Comparison of ENCODE assay signal across 1 cellular context in the genomic region with DNA sequence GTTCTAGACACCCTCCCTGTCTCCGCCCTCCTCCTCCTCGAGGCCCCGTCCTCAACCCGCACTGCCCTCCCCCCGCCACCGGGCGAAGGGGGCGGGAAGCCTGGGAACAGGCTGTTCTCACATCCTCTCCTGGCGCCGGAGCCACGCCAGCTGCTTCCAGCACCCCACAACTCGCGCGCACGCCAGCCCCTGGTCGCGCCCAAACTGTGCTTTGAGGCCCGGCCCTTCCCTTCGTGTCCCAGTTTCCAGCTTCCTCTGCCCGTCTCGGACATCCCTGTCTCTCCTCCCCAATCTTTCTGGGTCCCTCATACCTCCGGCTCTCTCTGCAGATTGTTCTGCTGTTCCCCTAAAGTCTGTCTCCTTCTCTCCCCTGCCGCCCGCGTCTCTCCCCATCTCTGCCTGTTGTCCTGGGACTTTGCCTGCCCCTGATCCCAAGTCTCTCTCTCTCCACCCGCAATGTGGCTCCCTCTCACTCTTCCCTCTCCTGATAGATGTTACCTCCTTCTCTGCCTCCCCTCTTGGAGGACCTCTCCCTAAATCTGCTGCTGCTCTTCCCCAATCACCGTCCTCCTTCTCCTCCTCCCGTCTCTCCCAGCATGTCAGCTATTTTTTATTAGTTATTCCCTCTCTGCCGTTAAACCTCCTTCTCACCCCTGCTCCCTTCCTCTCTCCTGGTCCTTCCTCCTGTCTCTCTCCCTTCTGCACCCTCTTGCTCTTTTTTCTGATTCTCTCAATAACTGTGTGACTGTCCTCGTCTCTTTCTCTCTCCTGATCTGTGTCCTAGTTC.
TF ChIP-seq lines count a peak whose summit lies in the region.

No MANE protein-coding gene starts in this region.

TF ChIP-seq in GM12878, 131 proteins besides CTCF, POLR2A, EP300 and RAD21:
- no peak for TF ChIP-seq SP1 (IDR thresholded peaks at IDR 0.05; ENCODE audit: low read depth, low read length)
- no peak for TF ChIP-seq ZNF687 (IDR thresholded peaks at IDR 0.05)
- TF ChIP-seq IKZF2 (IDR thresholded peaks at IDR 0.05), result no peak
- 0 out of 2 replicates have a peak, but pooled peaks have one; percentile 25 for TF ChIP-seq EED (IDR thresholded peaks at IDR 0.05; ENCODE audit: low read depth)
- TF ChIP-seq PML (IDR thresholded peaks at IDR 0.05; ENCODE audit: low read length), result no peak
- TF ChIP-seq YY1 (IDR thresholded peaks at IDR 0.05; ENCODE audit: low read depth, low read length), result no peak
